Comparison of ENCODE assay signal across 17 cellular contexts in the genomic region with DNA sequence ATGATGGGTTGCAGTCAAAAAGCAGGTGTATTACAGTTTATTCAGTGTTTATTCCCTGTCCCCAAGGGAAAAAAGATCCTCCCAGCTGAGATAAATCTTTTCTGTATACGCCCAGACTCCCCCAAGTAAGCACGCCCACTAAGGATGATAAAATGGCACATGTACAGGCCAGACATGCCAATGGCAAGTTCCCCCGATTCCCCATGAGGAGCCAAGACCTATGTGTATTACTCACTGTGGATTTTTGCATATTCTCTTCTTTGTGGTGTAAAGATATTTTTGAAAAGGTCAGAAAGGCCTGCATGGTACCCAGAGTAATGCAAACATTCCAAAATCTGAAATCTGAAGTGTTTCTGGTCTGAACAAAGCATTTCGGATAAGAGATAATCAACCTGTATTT. TPM values are rescaled to one million over a fixed set of nuclear protein-coding genes. Genes with fewer than 3 reads are reported as not detected.
DNase-seq lines count a peak whose midpoint lies in the region; ATAC-seq, FAIRE-seq and TF ChIP-seq lines count a peak whose summit lies in the region.
"Had no signal": no experiment of that assay in that cellular context is flagged by ENCODE, and none has a peak within 500 bp of the region (broad histone marks: within the 10 kb centered on the region; RNA-seq: fewer than 3 reads in every experiment).

No MANE protein-coding gene starts in this region.

- H2AFZ ChIP-seq in osteoblast (ENCODE audit: low read length): no peak overlapping the region

- no peaks in the 10 kb centered on the region for H3K79me2 ChIP-seq in osteoblast (ENCODE audit: insufficient read depth, low read length)

- no peak for TF ChIP-seq CTCF in astrocyte of the spinal cord (IDR thresholded peaks at IDR 0.05; ENCODE audit: low read depth, low read length)
- no peak for TF ChIP-seq CTCF in osteoblast (IDR thresholded peaks at IDR 0.05; ENCODE audit: extremely low read depth, low read depth, low read length)
- TF ChIP-seq CTCF in adrenal gland (IDR thresholded peaks at IDR 0.05): no peak

- H3K27ac ChIP-seq in osteoblast (ENCODE audit: low read depth, low read length) (no peak overlapping the region), adrenal gland (no peak overlapping the region)
- H3K27ac ChIP-seq: BLaER1 had no signal

- H3K9me3 ChIP-seq in osteoblast (ENCODE audit: low read depth, low read length) (no peaks in the 10 kb centered on the region), adrenal gland (replicated peaks in 1 of 3) (no peaks in the 10 kb centered on the region)
- H3K9me3 ChIP-seq: BLaER1 had no signal

- H3K4me3 ChIP-seq in astrocyte of the spinal cord (ENCODE audit: low read depth, low read length) (no peak overlapping the region), osteoblast (ENCODE audit: insufficient read depth, low read length) (no peak overlapping the region), adrenal gland (no peak overlapping the region)
- H3K4me3 ChIP-seq: BLaER1 had no signal

- H3K36me3 ChIP-seq in osteoblast (ENCODE audit: insufficient read depth, low read length) (peaks cover 34% of the 10 kb centered on the region), adrenal gland (replicated peaks in 1 of 2) (peaks cover 0 to 43% of the 10 kb centered on the region in 2 donors)

- H3K9me3 Mint-ChIP-seq in stimulated activated naive CD8-positive, alpha-beta T cell treated with anti-CD3 and anti-CD28 coated beads, Interleukin-15, amount 100 ng/mL, for 72 hours: no peaks in the 10 kb centered on the region
- H3K9me3 Mint-ChIP-seq: CD4-positive, alpha-beta memory T cell; H9 had no signal

- no peak for FAIRE-seq in frontal cortex (lab: Jason Lieb, UNC)
- FAIRE-seq: H1, HepG2 had no signal

- no peaks in the 10 kb centered on the region for H3K4me1 Mint-ChIP-seq in stimulated activated naive CD8-positive, alpha-beta T cell treated with anti-CD3 and anti-CD28 coated beads, Interleukin-15, amount 100 ng/mL, for 72 hours
- H3K4me1 Mint-ChIP-seq: CD14-positive monocyte; CD4-positive, alpha-beta memory T cell; H9 had no signal

- no peak overlapping the region for H3K4me2 ChIP-seq in osteoblast (ENCODE audit: insufficient read depth, low read length)
- H3K4me2 ChIP-seq: BLaER1 had no signal

- no peak for DNase-seq in stimulated activated naive CD8-positive, alpha-beta T cell treated with anti-CD3 and anti-CD28 coated beads, Interleukin-15, Interleukin-2, amounts not matched to agents 100 U/mL and 50 U/mL, for 24 hours
- DNase-seq in stimulated activated naive CD8-positive, alpha-beta T cell treated with anti-CD3 and anti-CD28 coated beads, Interleukin-15, amount 100 ng/mL, for 72 hours: no peak
- DNase-seq in astrocyte of the spinal cord (ENCODE audit: low read depth, low spot score): peak; percentile 7
- peak; percentile 6 for DNase-seq in osteoblast (ENCODE audit: insufficient read length, low spot score, missing footprints)
- no peak for DNase-seq in frontal cortex (ENCODE audit: low spot score in 2 of 2)
- DNase-seq in NCI-H2081 (lab: John Stamatoyannopoulos, UW): no peak
- no peak for DNase-seq in adrenal gland
- DNase-seq: 8988T; CD4-positive, alpha-beta memory T cell; DMS153; DMS79; GF-D8; H9 had no signal

- peak; percentile 52 for ATAC-seq in stimulated activated naive CD8-positive, alpha-beta T cell treated with anti-CD3 and anti-CD28 coated beads, Interleukin-15, Interleukin-2, amounts not matched to agents 100 U/mL and 50 U/mL, for 24 hours
- no peak for ATAC-seq in stimulated activated naive CD8-positive, alpha-beta T cell treated with anti-CD3 and anti-CD28 coated beads, Interleukin-15, amount 100 ng/mL, for 72 hours
- ATAC-seq: HepG2 had no signal

- H3K27ac Mint-ChIP-seq in stimulated activated naive CD8-positive, alpha-beta T cell treated with anti-CD3 and anti-CD28 coated beads, Interleukin-15, amount 100 ng/mL, for 72 hours: no peak overlapping the region
- H3K27ac Mint-ChIP-seq: CD14-positive monocyte; CD4-positive, alpha-beta memory T cell; H9 had no signal

- TF ChIP-seq POLR2A in adrenal gland (IDR thresholded peaks at IDR 0.05): no peak

- H4K20me1 ChIP-seq in osteoblast (ENCODE audit: insufficient read depth, low read length): no peaks in the 10 kb centered on the region
- H4K20me1 ChIP-seq: BLaER1 had no signal

- H3K27me3 ChIP-seq in osteoblast (ENCODE audit: insufficient read depth, low read length) (no peaks in the 10 kb centered on the region), adrenal gland (no peaks in the 10 kb centered on the region)
- H3K27me3 ChIP-seq: BLaER1 had no signal

- in situ Hi-C loops in astrocyte of the spinal cord (cut with HindIII; ENCODE audit: low sequenced_read_pairs): no loop called here

- no peaks in the 10 kb centered on the region for H3K27me3 Mint-ChIP-seq in stimulated activated naive CD8-positive, alpha-beta T cell treated with anti-CD3 and anti-CD28 coated beads, Interleukin-15, amount 100 ng/mL, for 72 hours
- H3K27me3 Mint-ChIP-seq: CD4-positive, alpha-beta memory T cell had no signal

- 88 to 94% (median 93%) methylated on average over 4 of the region's 4 CpGs for WGBS in adrenal gland, 4 donors

- H3K4me1 ChIP-seq in osteoblast (ENCODE audit: insufficient read depth, low read length) (no peaks in the 10 kb centered on the region), adrenal gland (replicated peaks in 1 of 2) (peaks cover 0 to 4% of the 10 kb centered on the region in 2 donors)
- H3K4me1 ChIP-seq: BLaER1 had no signal

- no peak overlapping the region for H3K4me3 Mint-ChIP-seq in stimulated activated naive CD8-positive, alpha-beta T cell treated with anti-CD3 and anti-CD28 coated beads, Interleukin-15, amount 100 ng/mL, for 72 hours
- H3K4me3 Mint-ChIP-seq: CD14-positive monocyte; CD4-positive, alpha-beta memory T cell; H9 had no signal

- intact Hi-C loops in adrenal gland (cut with DNase I): no loop called here

RNA-seq across cellular contexts. Expression of gene NR2C1, which starts 22.2 kb away (rescaled TPM):
- total RNA-seq in osteoblast (22.1 and 23.9 TPM in 2 replicates), frontal cortex (58.3 TPM), adrenal gland (10 to 100 TPM; 19.8 to 89.8 (median 38.1) TPM)
- 100 to 1,000 TPM in 2 of 3 donors, 10 to 100 TPM in 1; 33.5 to 300 (median 122) TPM for polyA plus RNA-seq in adrenal gland

RNA-seq across cellular contexts. Expression of gene NDUFA12, which starts 47.7 kb away (rescaled TPM):
- 49.2 and 66.6 TPM in 2 replicates for total RNA-seq in osteoblast
- total RNA-seq in frontal cortex: 76.6 TPM
- 100 to 1,000 TPM in 7 of 8 donors, 10 to 100 TPM in 1; 84.0 to 190 (median 118) TPM for total RNA-seq in adrenal gland
- polyA plus RNA-seq in adrenal gland: 100 to 1,000 TPM in 2 of 3 donors, 10 to 100 TPM in 1; 96.8 to 297 (median 177) TPM

Comparison
In these comparisons a context has a peak if more than half of its experiments do, and no peak if none do; other contexts are left out.
1. DNase-seq: peak in astrocyte of the spinal cord (single experiment) and osteoblast (single experiment); none in stimulated activated naive CD8-positive, alpha-beta T cell treated with anti-CD3 and anti-CD28 coated beads, Interleukin-15, Interleukin-2, amounts not matched to agents 100 U/mL and 50 U/mL, for 24 hours (single experiment), stimulated activated naive CD8-positive, alpha-beta T cell treated with anti-CD3 and anti-CD28 coated beads, Interleukin-15, amount 100 ng/mL, for 72 hours (0 of 2), frontal cortex (0 of 2), NCI-H2081 (0 of 2) and adrenal gland (0 of 7).